ENCODE assay signal across 11 cellular contexts in genomic region chr3:150687613-150688012, GRCh38. TPM values are rescaled to one million over a fixed set of nuclear protein-coding genes. Genes with fewer than 3 reads are reported as not detected.
"Had no signal": no experiment of that assay in that cellular context is flagged by ENCODE, and none has a peak within 500 bp of the region (broad histone marks: within the 10 kb centered on the region; RNA-seq: fewer than 3 reads in every experiment).

No MANE protein-coding gene starts in this region.

- DNase-seq: GM23248, GOT3, H7, H9, HCEC 1CT, HFFc6 had no signal

- H3K4me1 ChIP-seq: HAP-1 had no signal

- H3K27ac Mint-ChIP-seq: GM23338, H9, HFFc6 had no signal

- FAIRE-seq: H1, H54 had no signal

- H3K4me3 ChIP-seq: GM23248, GM23338, HAP-1 had no signal

- H3K36me3 ChIP-seq: HAP-1 had no signal

- ATAC-seq: GM23338, HCT116 had no signal

- H3K4me3 Mint-ChIP-seq: GM23338, H9, HFFc6 had no signal

- H3K9ac ChIP-seq: GM23248 had no signal

- H3K4me2 ChIP-seq: GM23338 had no signal

- H2AFZ ChIP-seq: GM23248, GM23338 had no signal

- H3K4me1 Mint-ChIP-seq: GM23338, H9 had no signal

- H3K27ac ChIP-seq: GM23248 had no signal

RNA-seq across cellular contexts. Expression of gene ERICH6, which starts 16.1 kb away (rescaled TPM):
- total RNA-seq: GM23248, GM23338, H1, H9 had no signal
- polyA plus RNA-seq: H1 had no signal
